23 cellular contexts compared by ENCODE assay signal in genomic region chr14:55773984-55774581, GRCh38.
DNase-seq lines count a peak whose midpoint lies in the region; ATAC-seq, FAIRE-seq and TF ChIP-seq lines count a peak whose summit lies in the region.
"Had no signal": no experiment of that assay in that cellular context is flagged by ENCODE, and none has a peak within 500 bp of the region (broad histone marks: within the 10 kb centered on the region; RNA-seq: fewer than 3 reads in every experiment).

No MANE protein-coding gene starts in this region.

- TF ChIP-seq POLR2A in HepG2 (IDR thresholded peaks at IDR 0.05; ENCODE audit: insufficient read depth in 1 of 2, low read depth in 2 of 2, low read length in 2 of 2), result no peak

- H3K9me3 ChIP-seq in liver (ENCODE audit: control insufficient read depth in 4 of 4, low read length in 3 of 4) (no peaks in the 10 kb centered on the region), HepG2 (ENCODE audit: low read length) (no peaks in the 10 kb centered on the region), mesenchymal stem cell (ENCODE audit: control insufficient read depth, low read length) (no peaks in the 10 kb centered on the region)
- H3K9me3 ChIP-seq: BLaER1, SJSA1 had no signal

- ATAC-seq in HepG2 (no peak), HG02642 (IDR thresholded peaks at IDR 0.05; ENCODE audit: poor library complexity, unreplicated experiment) (no peak)
- ATAC-seq: GM12878, PC-3, Right ventricle myocardium inferior had no signal

- no peak overlapping the region for H3K23ac ChIP-seq in mesenchymal stem cell (ENCODE audit: low read length in 2 of 2)

- no peak overlapping the region for H3K4ac ChIP-seq in mesenchymal stem cell (ENCODE audit: low read depth in 1 of 2, low read length in 2 of 2)

- H4K91ac ChIP-seq in mesenchymal stem cell (ENCODE audit: low read length), result no peak overlapping the region

- no peak for TF ChIP-seq EP300 in HepG2 (IDR thresholded peaks at IDR 0.05; ENCODE audit: low read depth in 2 of 2, low read length in 2 of 2)
- no peak for TF ChIP-seq EP300 in HepG2 (CRISPR knock-in tag; IDR thresholded peaks at IDR 0.05; ENCODE audit: borderline replicate concordance)

- H3K36me3 ChIP-seq in liver (ENCODE audit: control insufficient read depth in 4 of 4, insufficient read depth in 3 of 4, low read depth in 1 of 4, low read length in 3 of 4), result no peaks in the 10 kb centered on the region
- no peaks in the 10 kb centered on the region for H3K36me3 ChIP-seq in HepG2 (replicated peaks in 1 of 2; ENCODE audit: control insufficient read depth in 1 of 2, insufficient read depth in 2 of 2, low read length in 2 of 2)
- H3K36me3 ChIP-seq in bronchial epithelial cell (ENCODE audit: control insufficient read depth, insufficient read depth, low read length), result no peaks in the 10 kb centered on the region
- H3K36me3 ChIP-seq in mesenchymal stem cell (ENCODE audit: control insufficient read depth in 1 of 2, insufficient read depth in 2 of 2, low read depth in 1 of 2, low read length in 2 of 2), result no peaks in the 10 kb centered on the region
- H3K36me3 ChIP-seq: BLaER1, SJSA1 had no signal

- intact Hi-C loops in HepG2 (cut with micrococcal nuclease; ENCODE audit: unreplicated experiment), result no loop called here

- H3K79me1 ChIP-seq in mesenchymal stem cell (replicated peaks; ENCODE audit: low read length, poor library complexity, severe bottlenecking), result no peaks in the 10 kb centered on the region

- H3K14ac ChIP-seq in mesenchymal stem cell (ENCODE audit: low read length in 2 of 2), result no peak overlapping the region

- H3K4me2 ChIP-seq in HepG2 (ENCODE audit: low read depth, low read length) (no peak overlapping the region), mesenchymal stem cell (ENCODE audit: low read length, poor library complexity, severe bottlenecking) (no peak overlapping the region)
- H3K4me2 ChIP-seq: BLaER1 had no signal

- H3K4me1 ChIP-seq in liver (ENCODE audit: control insufficient read depth in 4 of 4, insufficient read depth in 4 of 4, low read length in 3 of 4), result no peaks in the 10 kb centered on the region
- peaks cover 11% of the 10 kb centered on the region for H3K4me1 ChIP-seq in HepG2 (ENCODE audit: insufficient read depth, low read length)
- H3K4me1 ChIP-seq in mesenchymal stem cell (ENCODE audit: control insufficient read depth, insufficient read depth, low read depth, low read length), result peaks cover 4% of the 10 kb centered on the region
- H3K4me1 ChIP-seq: BLaER1, SJSA1 had no signal

- no peak overlapping the region for H2BK12ac ChIP-seq in mesenchymal stem cell (ENCODE audit: low read length in 2 of 2)

- TF ChIP-seq RAD21 in liver (IDR thresholded peaks at IDR 0.05) (no peak), HepG2 (CRISPR knock-in tag; IDR thresholded peaks at IDR 0.05) (no peak)

- TF ChIP-seq CTCF in liver (IDR thresholded peaks at IDR 0.05; ENCODE audit: low read depth, low read length, missing input control) (no peak), HepG2 (CRISPR knock-in tag; IDR thresholded peaks at IDR 0.05) (no peak), bronchial epithelial cell (IDR thresholded peaks at IDR 0.05; ENCODE audit: insufficient read depth, low read length, severe bottlenecking) (no peak)

- no peak overlapping the region for H4K8ac ChIP-seq in mesenchymal stem cell (ENCODE audit: low read length)

- CTCF ChIA-PET in HepG2 (lab: Yijun Ruan, JAX; ENCODE audit: low intra/inter-chr PET ratio, low total read pairs), result no interaction called here

- no peaks in the 10 kb centered on the region for H3K79me2 ChIP-seq in HepG2 (ENCODE audit: insufficient read depth, low read length)

- no TSS peak for BruUV-seq in HepG2 (replicated peaks; lab: Mats Ljungman, UMichigan)

- in situ Hi-C loops in HepG2 (cut with HindIII; ENCODE audit: extremely low pct_ligation_motif_present, low pct_unique_long_range_greater_than_20kb), result no loop called here

- H3K27ac ChIP-seq in liver (ENCODE audit: low read depth in 1 of 2, low read length in 2 of 2) (no peak overlapping the region), HepG2 (ENCODE audit: extremely low read length, insufficient read depth, low read length) (no peak overlapping the region), mesenchymal stem cell (ENCODE audit: low read length, poor library complexity, severe bottlenecking) (no peak overlapping the region)
- H3K27ac ChIP-seq: BLaER1, GM23248, SJSA1 had no signal

- no peak overlapping the region for H2BK120ac ChIP-seq in mesenchymal stem cell (ENCODE audit: low read depth, low read length)

- DNase-seq in HepG2 (ENCODE audit: low spot score) (no peak), bronchial epithelial cell (ENCODE audit: low read depth) (no peak), mesenchymal stem cell (no peak), GF-D8 (lab: John Stamatoyannopoulos, UW) (no peak)
- DNase-seq in activated effector memory CD4-positive, alpha-beta T cell treated with Interleukin-2 at 50 U/mL for 16 hours, result no peak
- DNase-seq: CD4-positive, CD25-positive, alpha-beta regulatory T cell; GM23248; H7; KBM-7; NCI-H1417; NCI-H1694; NCI-H2081; NCI-H82; NK-92 treated with Interleukin-12 subunit alpha and Interleukin-12 subunit beta, amount 100 ng/mL, for 24 hours; PC-3 had no signal

- H3K9ac ChIP-seq in liver (ENCODE audit: low read depth in 1 of 2, low read length in 2 of 2), result no peak overlapping the region
- H3K9ac ChIP-seq in HepG2 (ENCODE audit: insufficient read depth, low read depth, low read length), result no peak overlapping the region
- no peak overlapping the region for H3K9ac ChIP-seq in mesenchymal stem cell (ENCODE audit: low read length)
- H3K9ac ChIP-seq: BLaER1, GM23248 had no signal

- H2AFZ ChIP-seq in HepG2 (ENCODE audit: low read length), result no peak overlapping the region
- H2AFZ ChIP-seq in mesenchymal stem cell (ENCODE audit: low read depth, low read length), result no peak overlapping the region
- H2AFZ ChIP-seq: GM23248 had no signal

- H2BK5ac ChIP-seq in mesenchymal stem cell (ENCODE audit: low read depth, low read length, poor library complexity, severe bottlenecking), result no peak overlapping the region

- no peak for FAIRE-seq in HepG2 (lab: Jason Lieb, UNC)
- peak; percentile 77 for FAIRE-seq in bronchial epithelial cell (lab: Jason Lieb, UNC)
- FAIRE-seq: D721Med, G401.6, GM12878 had no signal

- POLR2A ChIA-PET in HepG2 (lab: Yijun Ruan, JAX), result no interaction called here

- no peak overlapping the region for H2BK15ac ChIP-seq in mesenchymal stem cell (ENCODE audit: low read depth, poor library complexity, severe bottlenecking)

- H3K27me3 ChIP-seq in liver (ENCODE audit: control insufficient read depth in 4 of 4, insufficient read depth in 4 of 4, low read length in 3 of 4), result no peaks in the 10 kb centered on the region
- H3K27me3 ChIP-seq in HepG2 (ENCODE audit: control insufficient read depth in 1 of 2, insufficient read depth in 2 of 2, low read length in 2 of 2), result no peaks in the 10 kb centered on the region; a peak in 1 of 5 replicates
- H3K27me3 ChIP-seq in bronchial epithelial cell (ENCODE audit: control insufficient read depth, insufficient read depth, low read length), result no peaks in the 10 kb centered on the region
- peaks cover 0 to 11% of the 10 kb centered on the region in 2 experiments for H3K27me3 ChIP-seq in mesenchymal stem cell (ENCODE audit: control insufficient read depth in 1 of 2, insufficient read depth in 1 of 2, low read length in 2 of 2)
- H3K27me3 ChIP-seq: BLaER1, SJSA1 had no signal

- 48% methylated on average over 1 of the region's 1 CpG for WGBS in liver
- WGBS in HepG2 (ENCODE audit: low lambda C conversion rate), result 5% methylated on average over 1 of the region's 1 CpG
- no CpG with 5 or more reads among the region's 1 CpG for whole genome bisulfite sequencing in mesenchymal stem cell

- H3K18ac ChIP-seq in mesenchymal stem cell (ENCODE audit: low read depth in 1 of 2, low read length in 2 of 2), result no peak overlapping the region

- H4K20me1 ChIP-seq in HepG2 (ENCODE audit: insufficient read depth, low read length), result no peaks in the 10 kb centered on the region
- H4K20me1 ChIP-seq: BLaER1 had no signal

- H2AK5ac ChIP-seq in mesenchymal stem cell (ENCODE audit: low read length, severe bottlenecking), result peak overlapping the region; percentile 57

- H3K4me3 ChIP-seq in liver (ENCODE audit: low read depth in 1 of 3, low read length in 3 of 3) (no peak overlapping the region), HepG2 (replicated peaks in 1 of 3; ENCODE audit: insufficient read depth in 1 of 3, low read depth in 2 of 3, low read length in 3 of 3) (no peak overlapping the region), bronchial epithelial cell (ENCODE audit: low read depth, low read length) (no peak overlapping the region), mesenchymal stem cell (ENCODE audit: insufficient read depth in 1 of 2, low read depth in 1 of 2, low read length in 2 of 2) (no peak overlapping the region)
- H3K4me3 ChIP-seq: BLaER1, GM12878, GM23248, SJSA1 had no signal

TF ChIP-seq in liver, 16 proteins besides CTCF, POLR2A, EP300 and RAD21 (continues in another document):
- TF ChIP-seq TAF1 (conservative IDR thresholded peaks at IDR 0.05), result no peak

TF ChIP-seq in HepG2, 621 proteins besides CTCF, POLR2A, EP300 and RAD21:
- TF ChIP-seq ZNF737 (CRISPR knock-in tag; IDR thresholded peaks at IDR 0.05; ENCODE audit: borderline replicate concordance) (no peak), ASH2L (IDR thresholded peaks at IDR 0.05; ENCODE audit: insufficient read length, low read depth, low read length) (no peak)
